ENCODE assay signal across 13 cellular contexts in the genomic region with DNA sequence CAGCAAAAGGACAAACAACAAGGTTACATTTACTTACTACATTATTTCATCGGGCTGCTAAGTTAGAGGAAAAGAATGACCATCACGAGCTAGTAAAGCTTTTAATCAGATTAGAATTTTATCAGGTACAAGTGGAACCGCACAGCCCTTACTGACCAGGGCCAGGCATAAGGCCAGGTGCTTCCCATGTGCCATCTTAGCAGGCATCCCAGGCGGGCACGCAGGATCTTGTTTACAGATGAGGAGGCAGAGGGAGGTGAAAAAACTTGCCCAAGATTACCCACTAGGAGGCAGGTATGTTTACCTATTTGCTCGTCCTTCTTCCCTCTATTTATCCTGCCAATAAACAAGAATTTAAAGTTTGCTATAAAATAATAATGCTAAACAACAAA. TPM values are rescaled to one million over a fixed set of nuclear protein-coding genes. Genes with fewer than 3 reads are reported as not detected.
A peak's percentile ranks its signal among the peaks of the same experiment; 100 is the strongest.
DNase-seq lines count a peak whose midpoint lies in the region; ATAC-seq and TF ChIP-seq lines count a peak whose summit lies in the region.
"Had no signal": no experiment of that assay in that cellular context is flagged by ENCODE, and none has a peak within 500 bp of the region (broad histone marks: within the 10 kb centered on the region; RNA-seq: fewer than 3 reads in every experiment).

No MANE protein-coding gene starts in this region.

- peak overlapping the region; percentile 74 for H3K27ac Mint-ChIP-seq in activated naive CD4-positive, alpha-beta T cell treated with anti-CD3 and anti-CD28 coated beads, Interleukin-2, amount 10 ng/mL, durations not matched to agents 7 days and 5 days
- peak overlapping the region in 1 of 2 donors; percentile 58 for H3K27ac Mint-ChIP-seq in activated naive CD4-positive, alpha-beta T cell treated with anti-CD3 and anti-CD28 coated beads, Interleukin-2, amount 50 U/mL, for 72 hours
- peak overlapping the region; percentile 21 for H3K27ac Mint-ChIP-seq in endothelial cell (ENCODE audit: unreplicated experiment)
- peak overlapping the region; percentile 93 for H3K27ac Mint-ChIP-seq in stimulated activated naive B cell treated with anti-CD40 and anti-IgM and Interleukin-4, amounts not matched to agents 10 μg/mL and 1 μg/mL and 100 μg/mL, for 72 hours

- H3F3A ChIP-seq in Loucy (ENCODE audit: low read depth) = peaks cover 8% of the 10 kb centered on the region

- H3K9me3 Mint-ChIP-seq in activated naive CD4-positive, alpha-beta T cell treated with anti-CD3 and anti-CD28 coated beads, Interleukin-2, amount 10 ng/mL, durations not matched to agents 7 days and 5 days = no peaks in the 10 kb centered on the region
- no peaks in the 10 kb centered on the region for H3K9me3 Mint-ChIP-seq in activated naive CD4-positive, alpha-beta T cell treated with anti-CD3 and anti-CD28 coated beads, Interleukin-2, amount 50 U/mL, for 72 hours
- no peaks in the 10 kb centered on the region for H3K9me3 Mint-ChIP-seq in endothelial cell (ENCODE audit: unreplicated experiment)
- H3K9me3 Mint-ChIP-seq in stimulated activated naive B cell treated with anti-CD40 and anti-IgM and Interleukin-4, amounts not matched to agents 10 μg/mL and 1 μg/mL and 100 μg/mL, for 72 hours = peaks cover 0 to 5% of the 10 kb centered on the region in 2 donors
- H3K9me3 Mint-ChIP-seq: immature natural killer cell; stimulated activated naive CD8-positive, alpha-beta T cell treated with anti-CD3 and anti-CD28 coated beads, Interleukin-15, amount 100 ng/mL, for 72 hours had no signal

- no peak overlapping the region for H3K27ac ChIP-seq in gastrocnemius medialis

- H3K4me1 ChIP-seq in Loucy (ENCODE audit: insufficient read depth, low read length, poor library complexity, severe bottlenecking) (peaks cover 80% of the 10 kb centered on the region), gastrocnemius medialis (peaks cover 0 to 17% of the 10 kb centered on the region in 2 donors)

- no peak for ATAC-seq in activated naive CD4-positive, alpha-beta T cell treated with anti-CD3 and anti-CD28 coated beads, Interleukin-2, amount 50 U/mL, for 72 hours
- ATAC-seq in stimulated activated naive B cell treated with anti-CD40 and anti-IgM and Interleukin-4, amounts not matched to agents 10 μg/mL and 1 μg/mL and 100 μg/mL, for 72 hours (replicated peaks) = no peak
- ATAC-seq in gastrocnemius medialis = no peak

- H3K36me3 Mint-ChIP-seq in activated naive CD4-positive, alpha-beta T cell treated with anti-CD3 and anti-CD28 coated beads, Interleukin-2, amount 10 ng/mL, durations not matched to agents 7 days and 5 days = peaks cover 71% of the 10 kb centered on the region
- H3K36me3 Mint-ChIP-seq in activated naive CD4-positive, alpha-beta T cell treated with anti-CD3 and anti-CD28 coated beads, Interleukin-2, amount 50 U/mL, for 72 hours = peaks cover 33 to 63% of the 10 kb centered on the region in 2 donors
- H3K36me3 Mint-ChIP-seq in endothelial cell (ENCODE audit: low read depth, unreplicated experiment) = peaks cover 26% of the 10 kb centered on the region
- H3K36me3 Mint-ChIP-seq in stimulated activated naive B cell treated with anti-CD40 and anti-IgM and Interleukin-4, amounts not matched to agents 10 μg/mL and 1 μg/mL and 100 μg/mL, for 72 hours = peaks cover 48 to 87% of the 10 kb centered on the region in 2 donors

- H3K4me3 Mint-ChIP-seq in activated naive CD4-positive, alpha-beta T cell treated with anti-CD3 and anti-CD28 coated beads, Interleukin-2, amount 10 ng/mL, durations not matched to agents 7 days and 5 days = no peak overlapping the region
- no peak overlapping the region for H3K4me3 Mint-ChIP-seq in endothelial cell (ENCODE audit: unreplicated experiment)
- peak overlapping the region; percentile 50 to 72 for H3K4me3 Mint-ChIP-seq in stimulated activated naive B cell treated with anti-CD40 and anti-IgM and Interleukin-4, amounts not matched to agents 10 μg/mL and 1 μg/mL and 100 μg/mL, for 72 hours

- H3K27me3 ChIP-seq in Loucy (ENCODE audit: insufficient read depth, low read length, poor library complexity, severe bottlenecking) (no peaks in the 10 kb centered on the region), gastrocnemius medialis (no peaks in the 10 kb centered on the region)
- H3K27me3 ChIP-seq: BE2C, esophagus muscularis mucosa had no signal

- H3K4me1 Mint-ChIP-seq in activated naive CD4-positive, alpha-beta T cell treated with anti-CD3 and anti-CD28 coated beads, Interleukin-2, amount 10 ng/mL, durations not matched to agents 7 days and 5 days = peaks cover 96% of the 10 kb centered on the region
- peaks cover 73% of the 10 kb centered on the region for H3K4me1 Mint-ChIP-seq in endothelial cell (ENCODE audit: unreplicated experiment)
- peaks cover 62 to 100% of the 10 kb centered on the region in 2 donors for H3K4me1 Mint-ChIP-seq in stimulated activated naive B cell treated with anti-CD40 and anti-IgM and Interleukin-4, amounts not matched to agents 10 μg/mL and 1 μg/mL and 100 μg/mL, for 72 hours

- no peak overlapping the region for H3K9ac ChIP-seq in Loucy (ENCODE audit: low read depth, low read length, poor library complexity, severe bottlenecking)
- H3K9ac ChIP-seq: SK-N-SH had no signal

- no peak for DNase-seq in activated naive CD4-positive, alpha-beta T cell treated with anti-CD3 and anti-CD28 coated beads, Interleukin-2, amount 10 ng/mL, durations not matched to agents 7 days and 5 days
- no peak for DNase-seq in activated naive CD4-positive, alpha-beta T cell treated with anti-CD3 and anti-CD28 coated beads, Interleukin-2, amount 50 U/mL, for 72 hours (ENCODE audit: low spot score in 2 of 2)
- DNase-seq in endothelial cell (ENCODE audit: low spot score) (no peak), occipital lobe (lab: John Stamatoyannopoulos, UW) (no peak), NCI-H1048 (lab: John Stamatoyannopoulos, UW) (no peak), gastrocnemius medialis (no peak)
- no peak for DNase-seq in stimulated activated naive B cell treated with anti-CD40 and anti-IgM and Interleukin-4, amounts not matched to agents 10 μg/mL and 1 μg/mL and 100 μg/mL, for 72 hours
- DNase-seq: BE2C, immature natural killer cell, SK-N-SH had no signal

- intact Hi-C loops in gastrocnemius medialis (cut with DNase I; ENCODE audit: low total_unique reads) = no loop called here

- peaks cover 36% of the 10 kb centered on the region for H4K20me1 ChIP-seq in Loucy (ENCODE audit: insufficient read depth, low read length, poor library complexity, severe bottlenecking)

- H3K4me2 ChIP-seq in Loucy (ENCODE audit: low read depth, low read length, poor library complexity, severe bottlenecking) = peak overlapping the region; percentile 11
- H3K4me2 ChIP-seq: SK-N-SH had no signal

- no peaks in the 10 kb centered on the region for H3K27me3 Mint-ChIP-seq in activated naive CD4-positive, alpha-beta T cell treated with anti-CD3 and anti-CD28 coated beads, Interleukin-2, amount 10 ng/mL, durations not matched to agents 7 days and 5 days
- H3K27me3 Mint-ChIP-seq in endothelial cell (ENCODE audit: unreplicated experiment) = peaks cover 10% of the 10 kb centered on the region
- no peaks in the 10 kb centered on the region for H3K27me3 Mint-ChIP-seq in stimulated activated naive B cell treated with anti-CD40 and anti-IgM and Interleukin-4, amounts not matched to agents 10 μg/mL and 1 μg/mL and 100 μg/mL, for 72 hours
- H3K27me3 Mint-ChIP-seq: stimulated activated naive CD8-positive, alpha-beta T cell treated with anti-CD3 and anti-CD28 coated beads, Interleukin-15, amount 100 ng/mL, for 72 hours had no signal

- H3K9me2 ChIP-seq in Loucy (replicated peaks; ENCODE audit: low read depth, low read length) = no peaks in the 10 kb centered on the region
- H3K9me2 ChIP-seq: SK-N-SH had no signal

- H2AFZ ChIP-seq in Loucy (ENCODE audit: low read length) = no peak overlapping the region

- CTCF ChIA-PET in activated naive CD4-positive, alpha-beta T cell treated with anti-CD3 and anti-CD28 coated beads, Interleukin-2, amount 10 ng/mL, durations not matched to agents 7 days and 5 days (lab: Charles Lee) = interaction anchor here (0.7 to 1.2 kb wide), 3 partner anchors 15 to 111 kb away, joined by 3 to 6 read pairs (median 3); no protein-coding TSS in a partner anchor

- H3K79me2 ChIP-seq in Loucy (ENCODE audit: insufficient read depth, low read length) = peaks cover 88% of the 10 kb centered on the region

- no peak for TF ChIP-seq POLR2A in gastrocnemius medialis (IDR thresholded peaks at IDR 0.05)

- H3K36me3 ChIP-seq in Loucy (ENCODE audit: insufficient read depth, low read length) = peaks cover 12% of the 10 kb centered on the region; the same call in 1 of the 2 replicates
- no peaks in the 10 kb centered on the region for H3K36me3 ChIP-seq in gastrocnemius medialis

- in situ Hi-C loops in gastrocnemius medialis (cut with MboI; ENCODE audit: low sequenced_read_pairs in 4 of 4) = no loop called here

- TF ChIP-seq CTCF in Loucy (conservative IDR thresholded peaks at IDR 0.05; ENCODE audit: low read length) (no peak), endothelial cell (IDR thresholded peaks at IDR 0.05; ENCODE audit: unreplicated experiment) (no peak), gastrocnemius medialis (IDR thresholded peaks at IDR 0.05 in 4 of 5, conservative IDR thresholded peaks at IDR 0.05 in 1 of 5) (no peak)

- H3K4me3 ChIP-seq in Loucy (ENCODE audit: low read length, poor library complexity, severe bottlenecking) (no peak overlapping the region), gastrocnemius medialis (no peak overlapping the region)
- H3K4me3 ChIP-seq: esophagus muscularis mucosa had no signal

- H3K9me3 ChIP-seq in Loucy (ENCODE audit: insufficient read depth, low read depth, low read length) (no peaks in the 10 kb centered on the region), gastrocnemius medialis (no peaks in the 10 kb centered on the region)
- H3K9me3 ChIP-seq: BE2C, esophagus muscularis mucosa, SK-N-SH had no signal

RNA-seq across cellular contexts. Expression of a gene that starts 10.7 kb away (rescaled TPM):
- total RNA-seq in activated naive CD4-positive, alpha-beta T cell treated with anti-CD3 and anti-CD28 coated beads, Interleukin-2, amount 50 U/mL, for 72 hours = 100 to 1,000 TPM; 187 to 207 TPM
- total RNA-seq in endothelial cell (ENCODE audit: unreplicated experiment) (125 TPM), occipital lobe (162 TPM), gastrocnemius medialis (10 to 100 TPM; 18.1 to 54.1 (median 33.6) TPM)

Comparison
In these comparisons a context has a peak if more than half of its experiments do, and no peak if none do; other contexts are left out.
1. H3K4me3 Mint-ChIP-seq: peak in stimulated activated naive B cell treated with anti-CD40 and anti-IgM and Interleukin-4, amounts not matched to agents 10 μg/mL and 1 μg/mL and 100 μg/mL, for 72 hours (2 of 2); none in activated naive CD4-positive, alpha-beta T cell treated with anti-CD3 and anti-CD28 coated beads, Interleukin-2, amount 10 ng/mL, durations not matched to agents 7 days and 5 days (single experiment) and endothelial cell (single experiment).